In the genomic region with DNA sequence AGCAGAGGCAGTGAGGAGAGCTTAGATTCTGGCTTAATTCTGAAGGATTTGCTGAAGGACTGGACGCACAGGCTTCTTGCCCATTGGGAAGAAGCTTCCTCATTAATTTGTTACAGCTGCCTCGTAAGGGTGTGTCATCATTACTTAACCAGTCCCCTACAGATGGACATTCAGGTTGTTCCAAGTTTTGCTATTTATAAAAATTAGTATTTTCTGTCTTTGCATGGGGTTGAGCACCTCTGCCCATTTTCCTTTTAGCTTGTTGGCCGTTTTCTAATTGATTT, we compare ENCODE assay signal across 1 cellular context.
TF ChIP-seq lines count a peak whose summit lies in the region.

No MANE protein-coding gene starts in this region.

TF ChIP-seq in WTC11, 78 proteins besides CTCF, POLR2A, EP300 and RAD21:
- TF ChIP-seq, protein P1, sequence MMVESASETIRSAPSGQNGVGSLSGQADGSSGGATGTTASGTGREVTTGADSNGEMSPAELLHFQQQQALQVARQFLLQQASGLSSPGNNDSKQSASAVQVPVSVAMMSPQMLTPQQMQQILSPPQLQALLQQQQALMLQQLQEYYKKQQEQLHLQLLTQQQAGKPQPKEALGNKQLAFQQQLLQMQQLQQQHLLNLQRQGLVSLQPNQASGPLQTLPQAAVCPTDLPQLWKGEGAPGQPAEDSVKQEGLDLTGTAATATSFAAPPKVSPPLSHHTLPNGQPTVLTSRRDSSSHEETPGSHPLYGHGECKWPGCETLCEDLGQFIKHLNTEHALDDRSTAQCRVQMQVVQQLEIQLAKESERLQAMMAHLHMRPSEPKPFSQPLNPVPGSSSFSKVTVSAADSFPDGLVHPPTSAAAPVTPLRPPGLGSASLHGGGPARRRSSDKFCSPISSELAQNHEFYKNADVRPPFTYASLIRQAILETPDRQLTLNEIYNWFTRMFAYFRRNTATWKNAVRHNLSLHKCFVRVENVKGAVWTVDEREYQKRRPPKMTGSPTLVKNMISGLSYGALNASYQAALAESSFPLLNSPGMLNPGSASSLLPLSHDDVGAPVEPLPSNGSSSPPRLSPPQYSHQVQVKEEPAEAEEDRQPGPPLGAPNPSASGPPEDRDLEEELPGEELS (CRISPR knock-in tag; IDR thresholded peaks at IDR 0.05): no peak
- TF ChIP-seq MXD4 (CRISPR knock-in tag; IDR thresholded peaks at IDR 0.05; ENCODE audit: borderline replicate concordance): no peak
- TF ChIP-seq, protein P2, sequence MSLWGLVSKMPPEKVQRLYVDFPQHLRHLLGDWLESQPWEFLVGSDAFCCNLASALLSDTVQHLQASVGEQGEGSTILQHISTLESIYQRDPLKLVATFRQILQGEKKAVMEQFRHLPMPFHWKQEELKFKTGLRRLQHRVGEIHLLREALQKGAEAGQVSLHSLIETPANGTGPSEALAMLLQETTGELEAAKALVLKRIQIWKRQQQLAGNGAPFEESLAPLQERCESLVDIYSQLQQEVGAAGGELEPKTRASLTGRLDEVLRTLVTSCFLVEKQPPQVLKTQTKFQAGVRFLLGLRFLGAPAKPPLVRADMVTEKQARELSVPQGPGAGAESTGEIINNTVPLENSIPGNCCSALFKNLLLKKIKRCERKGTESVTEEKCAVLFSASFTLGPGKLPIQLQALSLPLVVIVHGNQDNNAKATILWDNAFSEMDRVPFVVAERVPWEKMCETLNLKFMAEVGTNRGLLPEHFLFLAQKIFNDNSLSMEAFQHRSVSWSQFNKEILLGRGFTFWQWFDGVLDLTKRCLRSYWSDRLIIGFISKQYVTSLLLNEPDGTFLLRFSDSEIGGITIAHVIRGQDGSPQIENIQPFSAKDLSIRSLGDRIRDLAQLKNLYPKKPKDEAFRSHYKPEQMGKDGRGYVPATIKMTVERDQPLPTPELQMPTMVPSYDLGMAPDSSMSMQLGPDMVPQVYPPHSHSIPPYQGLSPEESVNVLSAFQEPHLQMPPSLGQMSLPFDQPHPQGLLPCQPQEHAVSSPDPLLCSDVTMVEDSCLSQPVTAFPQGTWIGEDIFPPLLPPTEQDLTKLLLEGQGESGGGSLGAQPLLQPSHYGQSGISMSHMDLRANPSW (CRISPR knock-in tag; conservative IDR thresholded peaks at IDR 0.05; ENCODE audit: low read depth): no peak
- TF ChIP-seq, protein P3, sequence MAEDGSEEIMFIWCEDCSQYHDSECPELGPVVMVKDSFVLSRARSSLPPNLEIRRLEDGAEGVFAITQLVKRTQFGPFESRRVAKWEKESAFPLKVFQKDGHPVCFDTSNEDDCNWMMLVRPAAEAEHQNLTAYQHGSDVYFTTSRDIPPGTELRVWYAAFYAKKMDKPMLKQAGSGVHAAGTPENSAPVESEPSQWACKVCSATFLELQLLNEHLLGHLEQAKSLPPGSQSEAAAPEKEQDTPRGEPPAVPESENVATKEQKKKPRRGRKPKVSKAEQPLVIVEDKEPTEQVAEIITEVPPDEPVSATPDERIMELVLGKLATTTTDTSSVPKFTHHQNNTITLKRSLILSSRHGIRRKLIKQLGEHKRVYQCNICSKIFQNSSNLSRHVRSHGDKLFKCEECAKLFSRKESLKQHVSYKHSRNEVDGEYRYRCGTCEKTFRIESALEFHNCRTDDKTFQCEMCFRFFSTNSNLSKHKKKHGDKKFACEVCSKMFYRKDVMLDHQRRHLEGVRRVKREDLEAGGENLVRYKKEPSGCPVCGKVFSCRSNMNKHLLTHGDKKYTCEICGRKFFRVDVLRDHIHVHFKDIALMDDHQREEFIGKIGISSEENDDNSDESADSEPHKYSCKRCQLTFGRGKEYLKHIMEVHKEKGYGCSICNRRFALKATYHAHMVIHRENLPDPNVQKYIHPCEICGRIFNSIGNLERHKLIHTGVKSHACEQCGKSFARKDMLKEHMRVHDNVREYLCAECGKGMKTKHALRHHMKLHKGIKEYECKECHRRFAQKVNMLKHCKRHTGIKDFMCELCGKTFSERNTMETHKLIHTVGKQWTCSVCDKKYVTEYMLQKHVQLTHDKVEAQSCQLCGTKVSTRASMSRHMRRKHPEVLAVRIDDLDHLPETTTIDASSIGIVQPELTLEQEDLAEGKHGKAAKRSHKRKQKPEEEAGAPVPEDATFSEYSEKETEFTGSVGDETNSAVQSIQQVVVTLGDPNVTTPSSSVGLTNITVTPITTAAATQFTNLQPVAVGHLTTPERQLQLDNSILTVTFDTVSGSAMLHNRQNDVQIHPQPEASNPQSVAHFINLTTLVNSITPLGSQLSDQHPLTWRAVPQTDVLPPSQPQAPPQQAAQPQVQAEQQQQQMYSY (CRISPR knock-in tag; IDR thresholded peaks at IDR 0.05): no peak
- TF ChIP-seq, protein P4, sequence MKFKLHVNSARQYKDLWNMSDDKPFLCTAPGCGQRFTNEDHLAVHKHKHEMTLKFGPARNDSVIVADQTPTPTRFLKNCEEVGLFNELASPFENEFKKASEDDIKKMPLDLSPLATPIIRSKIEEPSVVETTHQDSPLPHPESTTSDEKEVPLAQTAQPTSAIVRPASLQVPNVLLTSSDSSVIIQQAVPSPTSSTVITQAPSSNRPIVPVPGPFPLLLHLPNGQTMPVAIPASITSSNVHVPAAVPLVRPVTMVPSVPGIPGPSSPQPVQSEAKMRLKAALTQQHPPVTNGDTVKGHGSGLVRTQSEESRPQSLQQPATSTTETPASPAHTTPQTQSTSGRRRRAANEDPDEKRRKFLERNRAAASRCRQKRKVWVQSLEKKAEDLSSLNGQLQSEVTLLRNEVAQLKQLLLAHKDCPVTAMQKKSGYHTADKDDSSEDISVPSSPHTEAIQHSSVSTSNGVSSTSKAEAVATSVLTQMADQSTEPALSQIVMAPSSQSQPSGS (CRISPR knock-in tag; IDR thresholded peaks at IDR 0.05; ENCODE audit: borderline replicate concordance, low read depth): no peak
- TF ChIP-seq RELA (CRISPR knock-in tag; IDR thresholded peaks at IDR 0.05; ENCODE audit: borderline replicate concordance): no peak
